In the genomic region with DNA sequence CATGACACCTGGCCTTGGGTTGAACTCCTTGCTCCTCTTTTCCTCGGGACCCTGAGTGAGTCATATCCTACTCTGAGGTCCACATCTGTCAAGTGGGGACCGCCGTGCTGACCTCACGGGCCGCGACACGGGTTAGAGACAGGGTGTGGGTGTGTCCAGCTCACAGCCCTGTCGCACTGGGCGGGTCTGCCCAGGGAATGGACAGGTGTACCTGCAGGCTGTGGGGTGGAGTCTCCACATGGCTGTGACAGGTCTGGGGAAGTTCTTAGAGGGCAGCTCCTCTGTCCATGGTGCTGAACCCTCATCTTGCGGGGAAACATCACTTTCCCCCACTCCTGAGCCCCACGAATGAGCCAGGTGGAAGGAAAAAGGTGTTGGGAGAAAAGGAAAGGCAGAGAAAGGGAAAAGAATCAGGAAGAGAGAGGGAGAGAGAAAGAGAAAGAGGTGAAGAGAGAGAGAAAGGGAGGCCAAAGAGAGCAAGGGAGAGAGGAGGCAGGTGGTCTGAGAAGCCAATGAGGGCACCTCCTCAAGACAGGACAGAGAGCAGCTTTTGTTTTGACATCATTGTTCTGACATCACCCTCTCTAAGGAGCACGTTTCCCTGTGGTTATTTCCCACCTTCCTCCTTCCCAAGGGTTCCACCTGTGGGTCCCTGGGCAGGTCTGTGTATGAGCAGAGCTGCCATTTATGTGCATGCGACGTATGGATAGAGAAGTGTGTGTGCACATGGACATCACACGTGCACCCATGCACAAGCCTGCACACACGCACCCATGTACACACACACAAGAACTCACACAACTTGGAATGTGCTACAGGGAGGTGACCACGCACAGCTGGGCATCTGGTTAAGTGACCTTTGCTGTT, we compare ENCODE assay signal across 11 cellular contexts. TPM values are rescaled to one million over a fixed set of nuclear protein-coding genes. Genes with fewer than 3 reads are reported as not detected.
A peak's percentile ranks its signal among the peaks of the same experiment; 100 is the strongest.
DNase-seq lines count a peak whose midpoint lies in the region; ATAC-seq and TF ChIP-seq lines count a peak whose summit lies in the region.
"Had no signal": no experiment of that assay in that cellular context is flagged by ENCODE, and none has a peak within 500 bp of the region (broad histone marks: within the 10 kb centered on the region; RNA-seq: fewer than 3 reads in every experiment).

No MANE protein-coding gene starts in this region.

- TF ChIP-seq CTCF in H9 (conservative IDR thresholded peaks at IDR 0.05) = no peak
- TF ChIP-seq CTCF in epithelial cell of esophagus (IDR thresholded peaks at IDR 0.05; ENCODE audit: insufficient read depth, low read depth, low read length, missing control alignments) = no peak
- TF ChIP-seq CTCF in colonic mucosa (IDR thresholded peaks at IDR 0.05) = no peak
- TF ChIP-seq CTCF in GM10266 (IDR thresholded peaks at IDR 0.05; ENCODE audit: control insufficient read depth, insufficient read depth, low read depth, missing control alignments) = no peak

- H3K9me3 Mint-ChIP-seq in H9 = peaks cover 7 to 8% of the 10 kb centered on the region in 2 experiments

- H2BK12ac ChIP-seq in H9 (ENCODE audit: insufficient read length, low read depth, low read length) (no peak overlapping the region), neuronal stem cell (ENCODE audit: low read length) (no peak overlapping the region)

- H2AFZ ChIP-seq in H9 (ENCODE audit: low read length) (no peak overlapping the region), neuronal stem cell (ENCODE audit: low read length) (no peak overlapping the region)

- H3K36me3 ChIP-seq in neuronal stem cell (replicated peaks in 1 of 2; ENCODE audit: control insufficient read depth in 2 of 2, insufficient read depth in 2 of 2, low read length in 2 of 2) = no peaks in the 10 kb centered on the region
- no peaks in the 10 kb centered on the region for H3K36me3 ChIP-seq in colonic mucosa

- no peak overlapping the region for H3T11ph ChIP-seq in H9 (ENCODE audit: low read length)

- no peak overlapping the region for H2BK15ac ChIP-seq in H9 (ENCODE audit: low read depth, low read length)
- no peak overlapping the region for H2BK15ac ChIP-seq in neuronal stem cell (ENCODE audit: low read length)

- no peaks in the 10 kb centered on the region for H3K23me2 ChIP-seq in H9 (ENCODE audit: insufficient read length, low read depth, low read length, poor library complexity, severe bottlenecking)

- no peaks in the 10 kb centered on the region for H3K79me1 ChIP-seq in H9 (ENCODE audit: insufficient read depth, low read depth, low read length, poor library complexity, severe bottlenecking)
- no peaks in the 10 kb centered on the region for H3K79me1 ChIP-seq in neuronal stem cell (ENCODE audit: low read depth, low read length)

- H3K4me2 ChIP-seq in H9 (ENCODE audit: insufficient read depth, insufficient read length, low read length) (no peak overlapping the region), neuronal stem cell (ENCODE audit: insufficient read depth, low read length, poor library complexity, severe bottlenecking) (no peak overlapping the region)

- H3K36me3 Mint-ChIP-seq in H9 (ENCODE audit: insufficient read depth in 1 of 3, low read depth in 3 of 3) = no peaks in the 10 kb centered on the region; a peak in 1 of 7 replicates

- H3K27ac ChIP-seq in H9 (ENCODE audit: insufficient read length, low read depth, low read length) = no peak overlapping the region
- H3K27ac ChIP-seq in neuronal stem cell (replicated peaks; ENCODE audit: low read length) = no peak overlapping the region
- H3K27ac ChIP-seq in colonic mucosa = no peak overlapping the region

- H3K18ac ChIP-seq in H9 (ENCODE audit: insufficient read length, low read depth, low read length) (no peak overlapping the region), neuronal stem cell (ENCODE audit: low read length) (no peak overlapping the region)

- no peak overlapping the region for H4K91ac ChIP-seq in H9 (ENCODE audit: insufficient read length, low read depth, low read length)
- no peak overlapping the region for H4K91ac ChIP-seq in neuronal stem cell (ENCODE audit: low read depth, low read length, poor library complexity)

- H3K4me1 ChIP-seq in H9 (ENCODE audit: insufficient read depth, low read length) (no peaks in the 10 kb centered on the region; the same call in 1 of the 2 replicates), neuronal stem cell (ENCODE audit: control insufficient read depth in 2 of 2, insufficient read depth in 1 of 2, low read depth in 1 of 2, low read length in 2 of 2) (no peaks in the 10 kb centered on the region), colonic mucosa (no peaks in the 10 kb centered on the region)

- WGBS in H9 (ENCODE audit: extremely low coverage, insufficient read length, low lambda C conversion rate) = no CpG with 5 or more reads among the region's 17 CpGs
- WGBS in neuronal stem cell (ENCODE audit: extremely low coverage in 2 of 2, insufficient read length in 2 of 2, insufficient replicate concordance in 1 of 2), 2 donors = no CpG with 5 or more reads among the region's 17 CpGs

- H3K27ac Mint-ChIP-seq in H9 = no peak overlapping the region

- no peak overlapping the region for H4K8ac ChIP-seq in H9 (replicated peaks; ENCODE audit: insufficient read length, low read depth, low read length)
- no peak overlapping the region for H4K8ac ChIP-seq in neuronal stem cell (ENCODE audit: low read depth, low read length)

- ATAC-seq in HG03460 (IDR thresholded peaks at IDR 0.05; ENCODE audit: unreplicated experiment) = no peak

- H3K4me3 ChIP-seq in epithelial cell of esophagus (ENCODE audit: low read length) (no peak overlapping the region), neuronal stem cell (ENCODE audit: low read length in 2 of 2) (peak overlapping the region in 1 of 2 donors; percentile 52), colonic mucosa (no peak overlapping the region)

- H3K9ac ChIP-seq in H9 (ENCODE audit: extremely low read depth, insufficient read length, low read length) = no peak overlapping the region
- H3K9ac ChIP-seq in neuronal stem cell (ENCODE audit: low read depth, low read length, poor library complexity) = peak overlapping the region; percentile 56
- H3K9ac ChIP-seq in colonic mucosa (ENCODE audit: low read depth in 2 of 2, low read length in 2 of 2) = no peak overlapping the region

- H2BK5ac ChIP-seq in H9 (ENCODE audit: insufficient read length, low read length) = no peak overlapping the region
- H2BK5ac ChIP-seq in neuronal stem cell (ENCODE audit: low read length) = no peak overlapping the region

- H3K56ac ChIP-seq in H9 (ENCODE audit: insufficient read length, low read depth, low read length) = no peak overlapping the region

- H3K4me1 Mint-ChIP-seq in H9 = peaks cover 3 to 8% of the 10 kb centered on the region in 2 experiments

- H3K27me3 ChIP-seq in H9 (ENCODE audit: insufficient read depth, low read length) = no peaks in the 10 kb centered on the region
- no peaks in the 10 kb centered on the region for H3K27me3 ChIP-seq in neuronal stem cell (ENCODE audit: control insufficient read depth in 3 of 3, insufficient read depth in 3 of 3, low read depth in 1 of 3, low read length in 3 of 3)
- no peaks in the 10 kb centered on the region for H3K27me3 ChIP-seq in colonic mucosa

- H4K20me1 ChIP-seq in H9 (ENCODE audit: control insufficient read depth, insufficient read depth, insufficient read length) = no peaks in the 10 kb centered on the region

- peaks cover 45% of the 10 kb centered on the region for H3K27me3 Mint-ChIP-seq in H9 (ENCODE audit: low read depth)

- H3K9me3 ChIP-seq in H9 (ENCODE audit: control insufficient read depth, low read depth, low read length) (no peaks in the 10 kb centered on the region), neuronal stem cell (replicated peaks in 1 of 2; ENCODE audit: control insufficient read depth in 2 of 2, insufficient read depth in 1 of 2, low read depth in 1 of 2, low read length in 2 of 2) (peaks cover 0 to 3% of the 10 kb centered on the region in 2 donors), colonic mucosa (no peaks in the 10 kb centered on the region)

- peak; percentile 56 for DNase-seq in H9
- DNase-seq in OCI-M1 (lab: John Stamatoyannopoulos, UW) = peak; percentile 50
- peak; percentile 19 for DNase-seq in epithelial cell of esophagus (ENCODE audit: low read depth)
- DNase-seq in neuronal stem cell (ENCODE audit: low spot score) = peak; percentile 67
- DNase-seq in colonic mucosa = no peak
- DNase-seq in COLO829 (ENCODE audit: low spot score) = no peak
- DNase-seq in GM10266 (ENCODE audit: extremely low spot score) = no peak
- DNase-seq: activated CD8-positive, alpha-beta memory T cell treated with anti-CD3 and anti-CD28 coated beads, Interleukin-2, amount 50 U/mL, for 4 hours had no signal

- no peak overlapping the region for H3K4ac ChIP-seq in H9 (ENCODE audit: low read depth, low read length)
- H3K4ac ChIP-seq in neuronal stem cell (ENCODE audit: low read length) = no peak overlapping the region

- no peak overlapping the region for H2BK120ac ChIP-seq in H9 (ENCODE audit: low read depth, low read length, poor library complexity, severe bottlenecking)
- H2BK120ac ChIP-seq in neuronal stem cell (ENCODE audit: low read depth, low read length) = no peak overlapping the region

- intact Hi-C loops in colonic mucosa (cut with DNase I) = no loop called here

- no peak overlapping the region for H3K14ac ChIP-seq in H9 (ENCODE audit: insufficient read depth, low read length)
- no peak overlapping the region for H3K14ac ChIP-seq in neuronal stem cell (ENCODE audit: low read length)

- no peak overlapping the region for H3K4me3 Mint-ChIP-seq in H9

- H2BK20ac ChIP-seq in H9 (ENCODE audit: low read depth, low read length, poor library complexity, severe bottlenecking) = no peak overlapping the region

- no peak overlapping the region for H4K5ac ChIP-seq in H9 (ENCODE audit: insufficient read length, low read depth, low read length)

- H2AK5ac ChIP-seq in H9 (ENCODE audit: insufficient read length, low read length) = no peak overlapping the region
- no peak overlapping the region for H2AK5ac ChIP-seq in neuronal stem cell (ENCODE audit: low read depth, low read length)

- H3K23ac ChIP-seq in H9 (ENCODE audit: insufficient read length, low read depth, low read length) (no peak overlapping the region), neuronal stem cell (ENCODE audit: low read depth, low read length, poor library complexity) (peak overlapping the region; percentile 73)

- no peaks in the 10 kb centered on the region for H3K79me2 ChIP-seq in H9 (ENCODE audit: insufficient read depth, low read length)

RNA-seq across cellular contexts. Expression of gene CBFA2T3, which starts 32.6 kb away (rescaled TPM):
- total RNA-seq in H9 (2021) = 2.8 and 2.9 TPM in 2 replicates
- polyA plus RNA-seq in neuronal stem cell (2013, experiment 1 of 2) = 8.3 TPM
- 8.0 TPM for polyA plus RNA-seq in neuronal stem cell (2013, experiment 2 of 2)
- total RNA-seq in colonic mucosa = 10 to 100 TPM; 10.1 to 10.5 TPM
- total RNA-seq: H4, RPMI7951 had no signal

Comparison
In these comparisons a context has a peak if more than half of its experiments do, and no peak if none do; other contexts are left out.
1. DNase-seq: peak in H9 (single experiment), OCI-M1 (single experiment), epithelial cell of esophagus (single experiment) and neuronal stem cell (single experiment); none in colonic mucosa (single experiment), COLO829 (single experiment) and GM10266 (single experiment).